In genomic region chr1:16933945-16934344, GRCh38 we compare ENCODE assay signal across 9 cellular contexts. TPM values are rescaled to one million over a fixed set of nuclear protein-coding genes. Genes with fewer than 3 reads are reported as not detected.
"Had no signal": no experiment of that assay in that cellular context is flagged by ENCODE, and none has a peak within 500 bp of the region (broad histone marks: within the 10 kb centered on the region; RNA-seq: fewer than 3 reads in every experiment).

No MANE protein-coding gene starts in this region.

RNA-seq across cellular contexts. Expression of gene MFAP2, which starts 46.5 kb away (rescaled TPM):
- total RNA-seq: activated B cell treated with CpG ODN at 0.5 μM for 24 hours; activated CD4-positive, alpha-beta memory T cell treated with anti-CD3 and anti-CD28 coated beads for 36 hours; activated CD4-positive, alpha-beta T cell treated with anti-CD3 and anti-CD28 coated beads, Interleukin-2, amount 10 ng/mL, durations not matched to agents 24 days and 14 days; activated CD8-positive, alpha-beta memory T cell treated with anti-CD3 and anti-CD28 coated beads for 36 hours; activated CD8-positive, alpha-beta T cell treated with anti-CD3 and anti-CD28 coated beads for 36 hours; activated naive CD4-positive, alpha-beta T cell treated with anti-CD3 and anti-CD28 coated beads for 36 hours; activated naive CD8-positive, alpha-beta T cell treated with anti-CD3 and anti-CD28 coated beads for 36 hours; activated T-helper 1 cell treated with anti-CD3 and anti-CD28 coated beads, Interleukin-12 subunit alpha, Interleukin-12 subunit beta, Interleukin-2, Interleukin-4 antibody, amounts not matched to agents 30 ng/mL and 10 ng/mL and 1 ng/mL, durations not matched to agents 14 hours and 24 hours and 36 hours; activated T-helper 17 cell treated with anti-CD3 and anti-CD28 coated beads, Interleukin-2, amount 50 U/mL, for 72 hours had no signal
